In genomic region chr17:46192211-46192483, GRCh38 we compare ENCODE assay signal across 8 cellular contexts. TPM values are rescaled to one million over a fixed set of nuclear protein-coding genes. Genes with fewer than 3 reads are reported as not detected.
DNase-seq lines count a peak whose midpoint lies in the region; ATAC-seq and TF ChIP-seq lines count a peak whose summit lies in the region.

No MANE protein-coding gene starts in this region.

- H3K27me3 ChIP-seq in DOHH2 (ENCODE audit: control insufficient read depth, low read length), result no peaks in the 10 kb centered on the region
- H3K27me3 ChIP-seq in Peyer's patch, result no peaks in the 10 kb centered on the region
- H3K27me3 ChIP-seq in esophagus muscularis mucosa, result no peaks in the 10 kb centered on the region

- TF ChIP-seq CTCF in DOHH2 (IDR thresholded peaks at IDR 0.05; ENCODE audit: low read depth, low read length, poor library complexity, severe bottlenecking) (no peak), Peyer's patch (IDR thresholded peaks at IDR 0.05) (no peak), esophagus muscularis mucosa (IDR thresholded peaks at IDR 0.05) (no peak), progenitor cell of endocrine pancreas (IDR thresholded peaks at IDR 0.05; ENCODE audit: unreplicated experiment) (no peak)

- ATAC-seq in HG02642 (IDR thresholded peaks at IDR 0.05; ENCODE audit: poor library complexity, unreplicated experiment) (no peak), GM18861 (IDR thresholded peaks at IDR 0.05; ENCODE audit: unreplicated experiment) (no peak)

- H3K9me2 ChIP-seq in DOHH2 (replicated peaks; ENCODE audit: control insufficient read depth, low read length), result no peaks in the 10 kb centered on the region

- no peaks in the 10 kb centered on the region for H3K9me3 ChIP-seq in DOHH2 (ENCODE audit: control insufficient read depth, insufficient read depth, low read length)
- no peaks in the 10 kb centered on the region for H3K9me3 ChIP-seq in Peyer's patch
- no peaks in the 10 kb centered on the region for H3K9me3 ChIP-seq in esophagus muscularis mucosa

- peaks cover 41% of the 10 kb centered on the region for H4K20me1 ChIP-seq in DOHH2 (ENCODE audit: control insufficient read depth, insufficient read depth, low read depth, low read length)

- TF ChIP-seq POLR2A in Peyer's patch (IDR thresholded peaks at IDR 0.05) (no peak), esophagus muscularis mucosa (IDR thresholded peaks at IDR 0.05; ENCODE audit: low read depth) (no peak)

- H3K27me3 Mint-ChIP-seq in progenitor cell of endocrine pancreas, result no peaks in the 10 kb centered on the region

- peaks cover 40% of the 10 kb centered on the region for H3F3A ChIP-seq in DOHH2 (ENCODE audit: control insufficient read depth, insufficient read depth)

- under 1% methylated on average over 8 of the region's 8 CpGs for WGBS in esophagus muscularis mucosa

- peaks cover 42% of the 10 kb centered on the region for H3K4me1 Mint-ChIP-seq in progenitor cell of endocrine pancreas (ENCODE audit: low read depth)

- H3K4me3 ChIP-seq in DOHH2 (ENCODE audit: low read length) (peak overlapping the region; percentile 78), Peyer's patch (peak overlapping the region; percentile 72 to 100 (median 96)), esophagus muscularis mucosa (peak overlapping the region; percentile 96 to 100 (median 99))

- H3K27ac Mint-ChIP-seq in progenitor cell of endocrine pancreas, result peak overlapping the region; percentile 99

- peak overlapping the region; percentile 86 for H3K27ac ChIP-seq in DOHH2 (ENCODE audit: low read depth, low read length)
- peak overlapping the region; percentile 98 to 100 (median 100) for H3K27ac ChIP-seq in Peyer's patch
- H3K27ac ChIP-seq in esophagus muscularis mucosa (replicated peaks in 1 of 4), result peak overlapping the region; percentile 100

- peaks cover 61% of the 10 kb centered on the region for H3K4me1 ChIP-seq in DOHH2 (ENCODE audit: control insufficient read depth, low read length)
- H3K4me1 ChIP-seq in Peyer's patch, result peaks cover 0 to 50% (median 6%) of the 10 kb centered on the region in 4 donors
- H3K4me1 ChIP-seq in esophagus muscularis mucosa, result peaks cover 41 to 65% (median 57%) of the 10 kb centered on the region in 4 donors

- DNase-seq in Peyer's patch (no peak), esophagus muscularis mucosa (ENCODE audit: extremely low spot score) (no peak), progenitor cell of endocrine pancreas (ENCODE audit: low spot score, unreplicated experiment) (no peak), NK-92 (lab: John Stamatoyannopoulos, UW; ENCODE audit: unreplicated experiment) (no peak), epidermal melanocyte (ENCODE audit: insufficient read length, low spot score) (no peak)

- H3K79me2 ChIP-seq in DOHH2 (ENCODE audit: control insufficient read depth, low read length), result peaks cover 90% of the 10 kb centered on the region

- intact Hi-C loops in esophagus muscularis mucosa (cut with DNase I), result loop anchor here (2.0 to 5.0 kb wide), 2 partner anchors 40 to 147 kb away; no protein-coding TSS in a partner anchor

- no peak for TF ChIP-seq EP300 in esophagus muscularis mucosa (IDR thresholded peaks at IDR 0.05)

- H3K36me3 ChIP-seq in DOHH2 (ENCODE audit: control insufficient read depth, low read length) (peaks cover 45% of the 10 kb centered on the region), Peyer's patch (no peaks in the 10 kb centered on the region), esophagus muscularis mucosa (peaks cover 0 to 1% (median 0%) of the 10 kb centered on the region in 4 donors)

- H3K9me3 Mint-ChIP-seq in progenitor cell of endocrine pancreas (ENCODE audit: low read depth), result no peaks in the 10 kb centered on the region

- no peaks in the 10 kb centered on the region for H3K36me3 Mint-ChIP-seq in progenitor cell of endocrine pancreas (ENCODE audit: insufficient read depth)

- H3K4me3 Mint-ChIP-seq in progenitor cell of endocrine pancreas (ENCODE audit: low read depth), result peak overlapping the region; percentile 97

- peak overlapping the region; percentile 72 for H3K4me2 ChIP-seq in DOHH2 (ENCODE audit: low read length)

RNA-seq across cellular contexts. Expression of gene KANSL1, which starts 1.1 kb away (rescaled TPM):
- total RNA-seq in Peyer's patch (100 to 1,000 TPM in 3 of 4 donors, 10 to 100 TPM in 1; 97.6 to 328 (median 141) TPM), esophagus muscularis mucosa (100 to 1,000 TPM in 1 of 4 donors, 10 to 100 TPM in 3; 55.0 to 124 (median 70.0) TPM), progenitor cell of endocrine pancreas (173 and 174 TPM in 2 replicates)
